8 cellular contexts compared by ENCODE assay signal in genomic region chr11:131748146-131749050, GRCh38.
DNase-seq lines count a peak whose midpoint lies in the region; ATAC-seq, FAIRE-seq and TF ChIP-seq lines count a peak whose summit lies in the region.

No MANE protein-coding gene starts in this region.

- TF ChIP-seq CTCF in astrocyte of the spinal cord (IDR thresholded peaks at IDR 0.05; ENCODE audit: low read depth, low read length), result peak; percentile 83

- in situ Hi-C loops in astrocyte of the spinal cord (cut with HindIII; ENCODE audit: low sequenced_read_pairs), result no loop called here

- no peak overlapping the region for H3K4me3 ChIP-seq in astrocyte of the spinal cord (ENCODE audit: low read depth, low read length)

- no peak for TF ChIP-seq POLR2A in GM12892 (IDR thresholded peaks at IDR 0.05; ENCODE audit: low read depth, low read length)

- ATAC-seq in HG03196 (IDR thresholded peaks at IDR 0.05; ENCODE audit: unreplicated experiment) (peak; percentile 76), GM18519 (IDR thresholded peaks at IDR 0.05; ENCODE audit: low FRiP score, unreplicated experiment) (no peak)

- peak; percentile 97 for FAIRE-seq in GM12892 (lab: Jason Lieb, UNC)

- DNase-seq in Ammon's horn (ENCODE audit: low spot score) (peak; percentile 84), GM12892 (ENCODE audit: insufficient read length) (peak; percentile 23), NCI-H526 treated with DMSO at 0.1 percent for 48 hours (lab: John Stamatoyannopoulos, UW) (peak; percentile 34), astrocyte of the spinal cord (ENCODE audit: low read depth, low spot score) (peak; percentile 89), iPS-NIHi7 (ENCODE audit: extremely low spot score) (peak; percentile 76)
- DNase-seq in stimulated activated CD4-positive, alpha-beta T cell treated with anti-CD3 and anti-CD28 coated beads, Interleukin-12 subunit alpha, Interleukin-12 subunit beta, amount 100 ng/mL, for 48 hours (ENCODE audit: low read depth in 2 of 3, low spot score in 1 of 3), result peak; percentile 3 to 33 (median 9)

Comparison
In these comparisons a context has a peak if more than half of its experiments do, and no peak if none do; other contexts are left out.
1. DNase-seq: peak in every context shown above with its lines; median percentile 89 in astrocyte of the spinal cord; 84 in Ammon's horn; 76 in iPS-NIHi7; 34 in NCI-H526 treated with DMSO at 0.1 percent for 48 hours; 23 in GM12892; 9 in stimulated activated CD4-positive, alpha-beta T cell treated with anti-CD3 and anti-CD28 coated beads, Interleukin-12 subunit alpha, Interleukin-12 subunit beta, amount 100 ng/mL, for 48 hours.